Comparison of ENCODE assay signal across 17 cellular contexts in genomic region chr14:97704316-97704715, GRCh38.
DNase-seq lines count a peak whose midpoint lies in the region; ATAC-seq and TF ChIP-seq lines count a peak whose summit lies in the region.
"Had no signal": no experiment of that assay in that cellular context is flagged by ENCODE, and none has a peak within 500 bp of the region (broad histone marks: within the 10 kb centered on the region; RNA-seq: fewer than 3 reads in every experiment).

No MANE protein-coding gene starts in this region.

- TF ChIP-seq CTCF in Peyer's patch (IDR thresholded peaks at IDR 0.05) (no peak), spleen (IDR thresholded peaks at IDR 0.05 in 8 of 11, conservative IDR thresholded peaks at IDR 0.05 in 3 of 11) (no peak), mesothelial cell of epicardium (IDR thresholded peaks at IDR 0.05; ENCODE audit: unreplicated experiment) (no peak), OCI-LY7 (conservative IDR thresholded peaks at IDR 0.05; ENCODE audit: low read length) (no peak), Calu3 (IDR thresholded peaks at IDR 0.05; ENCODE audit: unreplicated experiment) (no peak)

- no peaks in the 10 kb centered on the region for H4K20me1 ChIP-seq in OCI-LY7 (ENCODE audit: insufficient read depth, low read length)

- H3K4me1 Mint-ChIP-seq in activated T-cell treated with anti-CD3 and anti-CD28 coated beads, Interleukin-2, amount 50 U/mL, for 4 hours (ENCODE audit: low read depth) = peaks cover 73% of the 10 kb centered on the region
- peaks cover 2% of the 10 kb centered on the region for H3K4me1 Mint-ChIP-seq in mesothelial cell of epicardium
- H3K4me1 Mint-ChIP-seq in Calu3 (ENCODE audit: low read depth, unreplicated experiment) = no peaks in the 10 kb centered on the region

- no peak for DNase-seq in activated T-cell treated with anti-CD3 and anti-CD28 coated beads, Interleukin-2, amount 50 U/mL, for 4 hours
- no peak for DNase-seq in activated T-cell treated with anti-CD3 and anti-CD28 coated beads, Interleukin-2, amount 50 U/mL, for 1 hour
- DNase-seq in Peyer's patch (no peak), spleen (no peak), mesothelial cell of epicardium (ENCODE audit: low spot score in 2 of 2, unreplicated experiment in 2 of 2) (no peak), OCI-LY7 (ENCODE audit: low spot score) (no peak), Calu3 (no peak)
- DNase-seq in central memory CD4-positive, alpha-beta T cell = peak; percentile 12
- DNase-seq: DMS79, heart right ventricle, lower lobe of right lung, NCI-H1417, NCI-H774, T-helper 9 cell had no signal

- H3K79me2 ChIP-seq in OCI-LY7 (ENCODE audit: insufficient read depth, low read depth, low read length) = no peaks in the 10 kb centered on the region

- H3K9me3 ChIP-seq in Peyer's patch = no peaks in the 10 kb centered on the region
- peaks cover 0 to 6% (median 0%) of the 10 kb centered on the region in 8 donors for H3K9me3 ChIP-seq in spleen
- H3K9me3 ChIP-seq in OCI-LY7 (ENCODE audit: low read length) = no peaks in the 10 kb centered on the region
- H3K9me3 ChIP-seq: lower lobe of right lung, SJSA1 had no signal

- H3K9me3 Mint-ChIP-seq in activated T-cell treated with anti-CD3 and anti-CD28 coated beads, Interleukin-2, amount 50 U/mL, for 4 hours = peaks cover 7% of the 10 kb centered on the region
- peaks cover 11% of the 10 kb centered on the region for H3K9me3 Mint-ChIP-seq in mesothelial cell of epicardium
- H3K9me3 Mint-ChIP-seq in Calu3 (ENCODE audit: low read depth, unreplicated experiment) = peaks cover 19% of the 10 kb centered on the region

- no peaks in the 10 kb centered on the region for H3K27me3 Mint-ChIP-seq in activated T-cell treated with anti-CD3 and anti-CD28 coated beads, Interleukin-2, amount 50 U/mL, for 4 hours (ENCODE audit: low read depth)
- H3K27me3 Mint-ChIP-seq in mesothelial cell of epicardium (ENCODE audit: low read depth) (no peaks in the 10 kb centered on the region), Calu3 (ENCODE audit: unreplicated experiment) (no peaks in the 10 kb centered on the region)
- H3K27me3 Mint-ChIP-seq: type B pancreatic cell had no signal

- peak overlapping the region; percentile 12 for H3K4me3 Mint-ChIP-seq in activated T-cell treated with anti-CD3 and anti-CD28 coated beads, Interleukin-2, amount 50 U/mL, for 4 hours
- H3K4me3 Mint-ChIP-seq in mesothelial cell of epicardium (no peak overlapping the region), Calu3 (ENCODE audit: low read depth, unreplicated experiment) (no peak overlapping the region)
- H3K4me3 Mint-ChIP-seq: type B pancreatic cell had no signal

- no peak overlapping the region for H3K4me2 ChIP-seq in OCI-LY7 (ENCODE audit: low read length)

- ATAC-seq in activated T-cell treated with anti-CD3 and anti-CD28 coated beads, Interleukin-2, amount 50 U/mL, for 4 hours = no peak
- ATAC-seq: heart right ventricle, lower lobe of right lung had no signal

- peaks cover 0 to 6% (median 2%) of the 10 kb centered on the region in 4 donors for H3K4me1 ChIP-seq in Peyer's patch
- H3K4me1 ChIP-seq in spleen = peaks cover 0 to 65% (median 19%) of the 10 kb centered on the region in 6 donors
- H3K4me1 ChIP-seq in OCI-LY7 (ENCODE audit: insufficient read depth, low read length, poor library complexity, severe bottlenecking) = no peaks in the 10 kb centered on the region
- H3K4me1 ChIP-seq: SJSA1 had no signal

- POLR2A ChIA-PET in OCI-LY7 (lab: Charles Lee) = no interaction called here

- H3K36me3 Mint-ChIP-seq in activated T-cell treated with anti-CD3 and anti-CD28 coated beads, Interleukin-2, amount 50 U/mL, for 4 hours (ENCODE audit: insufficient read depth) = peaks cover 1% of the 10 kb centered on the region
- H3K36me3 Mint-ChIP-seq in mesothelial cell of epicardium (no peaks in the 10 kb centered on the region), Calu3 (ENCODE audit: insufficient read depth, unreplicated experiment) (no peaks in the 10 kb centered on the region)
- H3K36me3 Mint-ChIP-seq: type B pancreatic cell had no signal

- no peaks in the 10 kb centered on the region for H3K27me3 ChIP-seq in Peyer's patch
- no peaks in the 10 kb centered on the region for H3K27me3 ChIP-seq in spleen (replicated peaks in 1 of 7)
- H3K27me3 ChIP-seq: SJSA1 had no signal

- H3K36me3 ChIP-seq in Peyer's patch (no peaks in the 10 kb centered on the region), spleen (no peaks in the 10 kb centered on the region), OCI-LY7 (ENCODE audit: insufficient read depth, low read length) (no peaks in the 10 kb centered on the region)
- H3K36me3 ChIP-seq: heart right ventricle, lower lobe of right lung, SJSA1 had no signal

- H3K27ac Mint-ChIP-seq in mesothelial cell of epicardium (no peak overlapping the region), Calu3 (ENCODE audit: unreplicated experiment) (no peak overlapping the region)
- H3K27ac Mint-ChIP-seq: type B pancreatic cell had no signal

- WGBS in spleen, 5 donors = 78 to 90% (median 87%) methylated on average over 1 of the region's 1 CpG

- no peaks in the 10 kb centered on the region for H3K9me2 ChIP-seq in OCI-LY7 (ENCODE audit: insufficient read depth, low read length)

- intact Hi-C loops in spleen (cut with DNase I; ENCODE audit: low total_unique reads) = no loop called here
- intact Hi-C loops in OCI-LY7 (cut with micrococcal nuclease; ENCODE audit: unreplicated experiment) = no loop called here
- intact Hi-C loops in Calu3 (cut with micrococcal nuclease; ENCODE audit: unreplicated experiment) = no loop called here

- CTCF ChIA-PET in OCI-LY7 (lab: Charles Lee; ENCODE audit: unreplicated experiment) = no interaction called here
- CTCF ChIA-PET in Calu3 (lab: Charles Lee) = no interaction called here

- BruUV-seq in OCI-LY7 (replicated peaks; lab: Mats Ljungman, UMichigan) (no TSS peak), Calu3 (replicated peaks; lab: Mats Ljungman, UMichigan) (no TSS peak)

- TF ChIP-seq POLR2A in Peyer's patch (IDR thresholded peaks at IDR 0.05) (no peak), spleen (IDR thresholded peaks at IDR 0.05) (no peak)

- H2AFZ ChIP-seq in OCI-LY7 (ENCODE audit: low read length) = no peak overlapping the region

- H3K4me3 ChIP-seq in Peyer's patch = no peak overlapping the region
- no peak overlapping the region for H3K4me3 ChIP-seq in spleen
- H3K4me3 ChIP-seq in OCI-LY7 (ENCODE audit: low read depth, low read length, poor library complexity, severe bottlenecking) = no peak overlapping the region
- H3K4me3 ChIP-seq: heart right ventricle, lower lobe of right lung, SJSA1 had no signal

- peak overlapping the region in 3 of 4 donors; percentile 15 to 68 (median 62) for H3K27ac ChIP-seq in Peyer's patch
- peak overlapping the region in 5 of 8 donors; percentile 17 to 87 (median 78) for H3K27ac ChIP-seq in spleen
- H3K27ac ChIP-seq in OCI-LY7 (ENCODE audit: low read depth, low read length, poor library complexity, severe bottlenecking) = no peak overlapping the region
- H3K27ac ChIP-seq: C4-2B, lower lobe of right lung, SJSA1 had no signal
